In the genomic region with DNA sequence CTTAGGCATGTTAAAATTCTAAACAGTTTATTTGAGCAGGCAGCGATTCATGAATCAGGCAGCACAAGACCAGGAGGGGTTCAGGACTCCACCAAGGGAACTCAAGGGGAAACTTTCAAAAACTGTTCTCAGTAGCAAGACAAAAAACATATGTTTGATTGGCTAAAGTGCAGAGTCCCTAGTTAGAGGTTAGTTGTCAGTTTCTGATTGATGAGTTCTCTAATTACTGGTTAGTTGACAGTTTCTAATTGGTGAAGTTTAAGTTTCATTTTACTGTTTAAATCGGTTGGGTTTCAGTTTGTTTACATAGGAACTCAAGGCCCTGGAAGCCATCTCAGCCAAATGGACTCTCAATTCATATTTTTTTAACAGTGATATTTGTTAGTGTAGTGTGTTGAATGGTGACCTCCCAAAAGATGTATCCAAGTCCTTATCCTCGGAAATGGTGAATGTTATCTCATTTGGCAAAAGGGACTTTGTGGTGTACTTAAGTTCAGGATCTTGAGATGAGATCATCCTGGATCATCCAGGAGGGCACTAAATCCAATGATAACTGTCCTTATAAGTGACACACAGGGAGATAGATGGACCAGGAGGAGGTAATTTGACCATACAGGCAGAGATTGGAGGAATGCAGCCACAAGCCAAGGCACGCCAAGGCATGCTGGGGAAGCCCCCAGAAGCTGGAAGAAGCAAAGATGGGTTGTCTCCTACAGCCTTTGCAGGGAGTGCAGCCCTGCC, we compare ENCODE assay signal across 16 cellular contexts.
DNase-seq lines count a peak whose midpoint lies in the region; ATAC-seq and TF ChIP-seq lines count a peak whose summit lies in the region.
"Had no signal": no experiment of that assay in that cellular context is flagged by ENCODE, and none has a peak within 500 bp of the region (broad histone marks: within the 10 kb centered on the region; RNA-seq: fewer than 3 reads in every experiment).

No MANE protein-coding gene starts in this region.

- no peak overlapping the region for H3K4me3 ChIP-seq in AG04450 (ENCODE audit: low read depth, low read length)
- H3K4me3 ChIP-seq in GM23338 = no peak overlapping the region
- no peak overlapping the region for H3K4me3 ChIP-seq in fibroblast of villous mesenchyme (ENCODE audit: low read depth, low read length)
- H3K4me3 ChIP-seq: SK-N-MC had no signal

- H3K9me2 ChIP-seq in GM23338 (ENCODE audit: insufficient read depth) = no peaks in the 10 kb centered on the region

- no peaks in the 10 kb centered on the region for H4K20me1 ChIP-seq in GM23338 (replicated peaks; ENCODE audit: insufficient read depth)

- H3K79me2 ChIP-seq in GM23338 (replicated peaks; ENCODE audit: insufficient read depth) = no peaks in the 10 kb centered on the region

- peak; percentile 41 for DNase-seq in AG04450 (ENCODE audit: low read depth, low spot score)
- DNase-seq in GM23338 (ENCODE audit: low spot score) = no peak
- peak; percentile 81 for DNase-seq in NCI-H69 (lab: John Stamatoyannopoulos, UW)
- peak; percentile 25 for DNase-seq in fibroblast of villous mesenchyme (ENCODE audit: low read depth)
- DNase-seq in HUDEP-2 (lab: John Stamatoyannopoulos, UW; ENCODE audit: unreplicated experiment in 76 of 76) = no peak
- no peak for DNase-seq in stimulated activated CD4-positive, alpha-beta T cell treated with anti-CD3 and anti-CD28 coated beads, Interleukin-4, amount 100 ng/mL, for 1 hour
- no peak for DNase-seq in ACHN
- DNase-seq: GOT3, NCI-H1417 treated with DMSO at 0.1 percent for 48 hours, NCI-H1930, NCI-H446, Right ventricle myocardium superior, T-cell had no signal

- peaks cover 47% of the 10 kb centered on the region for H3K36me3 Mint-ChIP-seq in GM23338 (ENCODE audit: low read depth)
- H3K36me3 Mint-ChIP-seq: IgD-negative memory B cell, T-cell had no signal

- H3K27me3 ChIP-seq in AG04450 (ENCODE audit: control insufficient read depth, insufficient read depth, low read length) (peaks cover 6% of the 10 kb centered on the region), GM23338 (ENCODE audit: insufficient read depth) (no peaks in the 10 kb centered on the region)

- H3K27me3 Mint-ChIP-seq in GM23338 (ENCODE audit: insufficient read depth, low read depth, poor library complexity) = peaks cover 18% of the 10 kb centered on the region

- in situ Hi-C loops in ACHN (cut with HindIII; ENCODE audit: low pct_ligation_motif_present, low pct_unique_long_range_greater_than_20kb, low sequenced_read_pairs) = no loop called here

- TF ChIP-seq CTCF in AG04450 (IDR thresholded peaks at IDR 0.05; ENCODE audit: low read depth, low read length) (no peak), GM23338 (conservative IDR thresholded peaks at IDR 0.05; ENCODE audit: low read depth in 2 of 2) (no peak), fibroblast of villous mesenchyme (IDR thresholded peaks at IDR 0.05; ENCODE audit: insufficient read depth, low read depth, low read length) (no peak)

- H3K4me3 Mint-ChIP-seq in GM23338 = no peak overlapping the region
- H3K4me3 Mint-ChIP-seq: T-cell had no signal

- H3K36me3 ChIP-seq in GM23338 (ENCODE audit: insufficient read depth) = peaks cover 5% of the 10 kb centered on the region; the same call in 1 of the 2 replicates

- H3K9me3 Mint-ChIP-seq in GM23338 = peaks cover 56% of the 10 kb centered on the region

- H3K4me1 ChIP-seq in GM23338 (ENCODE audit: insufficient read depth) = peaks cover 4% of the 10 kb centered on the region; the same call in 1 of the 2 replicates

- H3K27ac Mint-ChIP-seq in GM23338 = no peak overlapping the region
- H3K27ac Mint-ChIP-seq: IgD-negative memory B cell, T-cell had no signal

- peaks cover 17% of the 10 kb centered on the region for H3K9me3 ChIP-seq in AG04450 (ENCODE audit: control insufficient read depth, insufficient read depth, low read length)

- no peak overlapping the region for H3K4me2 ChIP-seq in GM23338

- no peak overlapping the region for H3K27ac ChIP-seq in AG04450 (ENCODE audit: low read depth, low read length)
- H3K27ac ChIP-seq in GM23338 (ENCODE audit: low read depth) = no peak overlapping the region
- H3K27ac ChIP-seq: SK-N-MC had no signal

- CTCF ChIA-PET in AG04450 (lab: Charles Lee) = interaction anchor here (0.9 kb wide), 1 partner anchor 440 kb away, joined by 3 read pairs; no protein-coding TSS in a partner anchor

- H3K4me1 Mint-ChIP-seq in GM23338 = peaks cover 9% of the 10 kb centered on the region
- H3K4me1 Mint-ChIP-seq: IgD-negative memory B cell, T-cell had no signal

- POLR2A ChIA-PET in AG04450 (lab: Yijun Ruan, JAX) = no interaction called here

- no peak for ATAC-seq in GM23338
- no peak for ATAC-seq in HG03139 (IDR thresholded peaks at IDR 0.05; ENCODE audit: unreplicated experiment)
- ATAC-seq: T-cell had no signal

- H3F3A ChIP-seq in GM23338 (replicated peaks; ENCODE audit: low read depth) = no peaks in the 10 kb centered on the region

- H2AFZ ChIP-seq in GM23338 = peak overlapping the region; percentile 74

TF ChIP-seq in GM23338, 12 proteins besides CTCF, POLR2A, EP300 and RAD21 (continues in another document):
- TF ChIP-seq JUNB (IDR thresholded peaks at IDR 0.05; ENCODE audit: unreplicated experiment) (no peak), ZNF114 (CRISPR knock-in tag; IDR thresholded peaks at IDR 0.05) (no peak), ZNF331 (CRISPR knock-in tag; IDR thresholded peaks at IDR 0.05; ENCODE audit: low read depth) (no peak)
- TF ChIP-seq, protein P1, sequence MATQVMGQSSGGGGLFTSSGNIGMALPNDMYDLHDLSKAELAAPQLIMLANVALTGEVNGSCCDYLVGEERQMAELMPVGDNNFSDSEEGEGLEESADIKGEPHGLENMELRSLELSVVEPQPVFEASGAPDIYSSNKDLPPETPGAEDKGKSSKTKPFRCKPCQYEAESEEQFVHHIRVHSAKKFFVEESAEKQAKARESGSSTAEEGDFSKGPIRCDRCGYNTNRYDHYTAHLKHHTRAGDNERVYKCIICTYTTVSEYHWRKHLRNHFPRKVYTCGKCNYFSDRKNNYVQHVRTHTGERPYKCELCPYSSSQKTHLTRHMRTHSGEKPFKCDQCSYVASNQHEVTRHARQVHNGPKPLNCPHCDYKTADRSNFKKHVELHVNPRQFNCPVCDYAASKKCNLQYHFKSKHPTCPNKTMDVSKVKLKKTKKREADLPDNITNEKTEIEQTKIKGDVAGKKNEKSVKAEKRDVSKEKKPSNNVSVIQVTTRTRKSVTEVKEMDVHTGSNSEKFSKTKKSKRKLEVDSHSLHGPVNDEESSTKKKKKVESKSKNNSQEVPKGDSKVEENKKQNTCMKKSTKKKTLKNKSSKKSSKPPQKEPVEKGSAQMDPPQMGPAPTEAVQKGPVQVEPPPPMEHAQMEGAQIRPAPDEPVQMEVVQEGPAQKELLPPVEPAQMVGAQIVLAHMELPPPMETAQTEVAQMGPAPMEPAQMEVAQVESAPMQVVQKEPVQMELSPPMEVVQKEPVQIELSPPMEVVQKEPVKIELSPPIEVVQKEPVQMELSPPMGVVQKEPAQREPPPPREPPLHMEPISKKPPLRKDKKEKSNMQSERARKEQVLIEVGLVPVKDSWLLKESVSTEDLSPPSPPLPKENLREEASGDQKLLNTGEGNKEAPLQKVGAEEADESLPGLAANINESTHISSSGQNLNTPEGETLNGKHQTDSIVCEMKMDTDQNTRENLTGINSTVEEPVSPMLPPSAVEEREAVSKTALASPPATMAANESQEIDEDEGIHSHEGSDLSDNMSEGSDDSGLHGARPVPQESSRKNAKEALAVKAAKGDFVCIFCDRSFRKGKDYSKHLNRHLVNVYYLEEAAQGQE (IDR thresholded peaks at IDR 0.05; ENCODE audit: unreplicated experiment) = no peak

Comparison
In these comparisons a context has a peak if more than half of its experiments do, and no peak if none do; other contexts are left out.
1. DNase-seq: peak in AG04450 (single experiment), NCI-H69 (single experiment) and fibroblast of villous mesenchyme (single experiment); none in GM23338 (single experiment), HUDEP-2 (0 of 76), stimulated activated CD4-positive, alpha-beta T cell treated with anti-CD3 and anti-CD28 coated beads, Interleukin-4, amount 100 ng/mL, for 1 hour (single experiment) and ACHN (single experiment).